8 cellular contexts compared by ENCODE assay signal in the genomic region with DNA sequence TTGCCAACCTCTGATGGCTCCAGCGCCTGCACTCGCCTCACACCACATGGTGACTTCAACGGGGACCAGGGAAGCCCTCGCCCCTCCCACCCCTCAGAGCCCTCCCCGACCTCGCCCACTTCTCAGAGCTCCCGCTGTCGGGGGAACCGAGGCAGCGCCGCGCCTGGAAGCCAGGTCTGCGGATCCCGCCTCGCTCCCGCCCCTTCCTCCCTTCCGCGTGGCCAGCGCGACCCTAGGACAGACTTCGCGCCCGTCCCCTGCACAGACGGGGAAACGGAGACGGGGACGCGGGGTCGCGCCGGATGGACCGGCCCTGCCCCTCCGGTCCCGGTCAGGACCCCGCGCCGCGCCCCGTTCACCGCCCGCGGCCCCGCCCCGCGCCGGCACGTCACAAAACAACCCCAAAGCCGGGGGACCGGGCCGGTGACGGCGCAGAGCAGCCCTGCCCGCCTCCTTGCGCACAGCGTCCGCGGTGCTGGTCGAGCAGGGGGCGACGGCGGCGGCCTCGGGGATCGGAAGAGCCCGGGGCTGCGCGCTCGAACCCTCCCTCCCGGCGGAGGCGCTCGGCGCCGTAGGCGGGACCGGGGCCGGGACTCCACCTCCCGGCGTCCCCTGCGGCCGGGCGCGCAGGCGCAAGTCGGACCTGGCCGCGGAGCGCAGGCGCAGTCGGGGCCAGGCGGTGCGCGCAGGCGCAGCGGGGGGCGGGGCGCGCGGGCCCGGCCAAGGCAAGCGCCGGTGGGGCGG. TPM values are rescaled to one million over a fixed set of nuclear protein-coding genes. Genes with fewer than 3 reads are reported as not detected.
DNase-seq lines count a peak whose midpoint lies in the region; ATAC-seq and TF ChIP-seq lines count a peak whose summit lies in the region.

No MANE protein-coding gene starts in this region.

- H3K79me2 ChIP-seq in OCI-LY3 (ENCODE audit: low read length) = peaks cover 41% of the 10 kb centered on the region

- DNase-seq in COLO668 (lab: John Stamatoyannopoulos, UW; ENCODE audit: unreplicated experiment) (peak; percentile 94), HT-29 (ENCODE audit: low spot score) (peak; percentile 65)
- peak; percentile 92 for DNase-seq in activated T-cell treated with anti-CD3 and anti-CD28 coated beads, Interleukin-2, amount 50 U/mL, for 1 hour
- DNase-seq in stimulated activated CD8-positive, alpha-beta memory T cell treated with anti-CD3 and anti-CD28 coated beads, Interleukin-7, amount 100 ng/mL, for 1 hour (ENCODE audit: low read depth in 2 of 2) = peak; percentile 68 to 74

- no peak for TF ChIP-seq CTCF in OCI-LY3 (IDR thresholded peaks at IDR 0.05; ENCODE audit: low read depth, low read length)

- peaks cover 21% of the 10 kb centered on the region for H4K20me1 ChIP-seq in OCI-LY3 (ENCODE audit: insufficient read depth, low read length)

- H3K27me3 ChIP-seq in OCI-LY3 (ENCODE audit: low read depth, low read length) (peaks cover 6% of the 10 kb centered on the region), esophagus (ENCODE audit: control insufficient read depth in 1 of 2, insufficient read depth in 2 of 2, low read length in 2 of 2) (no peaks in the 10 kb centered on the region), muscle layer of colon (ENCODE audit: control insufficient read depth in 1 of 2, insufficient read depth in 2 of 2, low read length in 2 of 2) (peaks cover 0 to 6% of the 10 kb centered on the region in 2 donors)

- 1% methylated on average over 67 to 103 of the region's 103 CpGs for WGBS in esophagus, 2 donors

- H3K27ac ChIP-seq in OCI-LY3 (ENCODE audit: low read length) = peak overlapping the region; percentile 51
- H3K27ac ChIP-seq in esophagus (ENCODE audit: low read depth in 2 of 2, low read length in 1 of 2) = peak overlapping the region; percentile 93 to 95
- H3K27ac ChIP-seq in muscle layer of colon (ENCODE audit: low read depth, low read length) = peak overlapping the region; percentile 87

- H3K9me3 ChIP-seq in OCI-LY3 (ENCODE audit: insufficient read depth, low read length) (no peaks in the 10 kb centered on the region), esophagus (ENCODE audit: control insufficient read depth in 2 of 2, insufficient read depth in 1 of 2, low read depth in 1 of 2, low read length in 1 of 2) (no peaks in the 10 kb centered on the region), muscle layer of colon (ENCODE audit: low read length) (no peaks in the 10 kb centered on the region)

- H3K36me3 ChIP-seq in OCI-LY3 (replicated peaks; ENCODE audit: low read depth, low read length) = peaks cover 2% of the 10 kb centered on the region
- H3K36me3 ChIP-seq in esophagus (ENCODE audit: control insufficient read depth in 2 of 2, insufficient read depth in 2 of 2, low read length in 1 of 2) = peaks cover 0 to 8% of the 10 kb centered on the region in 2 donors
- H3K36me3 ChIP-seq in muscle layer of colon (ENCODE audit: insufficient read depth, low read length) = peaks cover 12% of the 10 kb centered on the region

- H3K9ac ChIP-seq in OCI-LY3 (ENCODE audit: low read length) = peak overlapping the region; percentile 73
- no peak overlapping the region for H3K9ac ChIP-seq in muscle layer of colon (ENCODE audit: low read length)

- H3K4me1 ChIP-seq in OCI-LY3 (ENCODE audit: low read length) (peaks cover 11% of the 10 kb centered on the region), esophagus (ENCODE audit: control insufficient read depth in 2 of 2, insufficient read depth in 2 of 2, low read length in 1 of 2) (peaks cover 0 to 19% of the 10 kb centered on the region in 2 donors), muscle layer of colon (ENCODE audit: insufficient read depth, low read length) (peaks cover 28% of the 10 kb centered on the region)

- H3K4me2 ChIP-seq in OCI-LY3 (ENCODE audit: low read length) = peak overlapping the region; percentile 72

- peak; percentile 51 for ATAC-seq in GM19468 (IDR thresholded peaks at IDR 0.05; ENCODE audit: extremely low read depth, unreplicated experiment)

- peak overlapping the region; percentile 75 for H2AFZ ChIP-seq in OCI-LY3 (ENCODE audit: low read depth, low read length)

- H3K4me3 ChIP-seq in OCI-LY3 (ENCODE audit: low read length) (peak overlapping the region; percentile 86), esophagus (ENCODE audit: low read depth in 1 of 2, low read length in 2 of 2) (peak overlapping the region; percentile 94 to 98), muscle layer of colon (ENCODE audit: low read depth in 1 of 2, low read length in 2 of 2) (peak overlapping the region; percentile 52 to 87)

RNA-seq across cellular contexts. Expression of a gene that starts 0.4 kb away (rescaled TPM):
- 151 and 167 TPM in 2 replicates for total RNA-seq in HT-29 (2014; rRNA removed; shearing (Covaris generic))
- 10 to 100 TPM; 45.2 to 68.7 TPM for polyA plus RNA-seq in esophagus

RNA-seq across cellular contexts. Expression of a gene that starts 12.7 kb away (rescaled TPM):
- 0.31 TPM in 1 of 2 replicates, not detected in the other for total RNA-seq in HT-29 (2014; rRNA removed; shearing (Covaris generic))
- 1 to 10 TPM in 1 of 2 donors, under 1 TPM in 1; 0.86 to 1.1 TPM for polyA plus RNA-seq in esophagus

RNA-seq across cellular contexts. Expression of a gene that starts 23.9 kb away (rescaled TPM):
- 25.8 and 32.9 TPM in 2 replicates for total RNA-seq in HT-29 (2014; rRNA removed; shearing (Covaris generic))
- polyA plus RNA-seq in esophagus = 10 to 100 TPM; 13.9 to 16.8 TPM

RNA-seq across cellular contexts. Expression of a gene that starts 34.9 kb away (rescaled TPM):
- total RNA-seq in HT-29 (2014; rRNA removed; shearing (Covaris generic)) = 0.31 TPM in 1 of 2 replicates, not detected in the other
- 1 to 10 TPM in 1 of 2 donors, under 1 TPM in 1; 0.57 to 2.0 TPM for polyA plus RNA-seq in esophagus

RNA-seq across cellular contexts. Expression of a gene that starts 41.2 kb away (rescaled TPM):
- total RNA-seq in HT-29 (2014; rRNA removed; shearing (Covaris generic)) = 725 and 781 TPM in 2 replicates
- 100 to 1,000 TPM; 189 to 210 TPM for polyA plus RNA-seq in esophagus

Comparison
In these comparisons a context has a peak if more than half of its experiments do, and no peak if none do; other contexts are left out.
1. Peak in every context shown above with its lines: DNase-seq, ATAC-seq, H3K4me3 ChIP-seq and H3K27ac ChIP-seq.